Comparison of ENCODE assay signal across 11 cellular contexts in genomic region chr1:164794310-164794709, GRCh38.
DNase-seq lines count a peak whose midpoint lies in the region; ATAC-seq and TF ChIP-seq lines count a peak whose summit lies in the region.
"Had no signal": no experiment of that assay in that cellular context is flagged by ENCODE, and none has a peak within 500 bp of the region (broad histone marks: within the 10 kb centered on the region; RNA-seq: fewer than 3 reads in every experiment).

No MANE protein-coding gene starts in this region.

- H3K27ac Mint-ChIP-seq in activated T-helper 2 cell treated with anti-CD3 and anti-CD28 coated beads, Interferon-gamma antibody, Interleukin-2, Interleukin-4, amounts not matched to agents 10 μg/mL and 5 μg/mL and 100 μg/mL, durations not matched to agents 14 hours and 24 hours and 36 hours, result no peak overlapping the region

- H3K4me3 ChIP-seq in HFF-Myc (replicated peaks; ENCODE audit: low read depth, low read length), result no peak overlapping the region
- H3K4me3 ChIP-seq: GM12878 had no signal

- ATAC-seq in left cardiac atrium (peak; percentile 88 to 94), GM18868 (IDR thresholded peaks at IDR 0.05; ENCODE audit: unreplicated experiment) (no peak)
- ATAC-seq: GM12878 had no signal

- no peaks in the 10 kb centered on the region for H3K4me1 Mint-ChIP-seq in activated T-helper 2 cell treated with anti-CD3 and anti-CD28 coated beads, Interferon-gamma antibody, Interleukin-2, Interleukin-4, amounts not matched to agents 10 μg/mL and 5 μg/mL and 100 μg/mL, durations not matched to agents 14 hours and 24 hours and 36 hours (ENCODE audit: low read depth)

- intact Hi-C loops in left cardiac atrium (cut with DNase I), result no loop called here
- intact Hi-C loops in activated T-helper 2 cell treated with anti-CD3 and anti-CD28 coated beads, Interferon-gamma antibody, Interleukin-2, Interleukin-4, amounts not matched to agents 10 μg/mL and 5 μg/mL and 100 μg/mL, durations not matched to agents 14 hours and 24 hours and 36 hours (cut with micrococcal nuclease), result no loop called here

- H3K9me3 Mint-ChIP-seq in activated T-helper 2 cell treated with anti-CD3 and anti-CD28 coated beads, Interferon-gamma antibody, Interleukin-2, Interleukin-4, amounts not matched to agents 10 μg/mL and 5 μg/mL and 100 μg/mL, durations not matched to agents 14 hours and 24 hours and 36 hours, result no peaks in the 10 kb centered on the region

- H3K36me3 Mint-ChIP-seq in activated T-helper 2 cell treated with anti-CD3 and anti-CD28 coated beads, Interferon-gamma antibody, Interleukin-2, Interleukin-4, amounts not matched to agents 10 μg/mL and 5 μg/mL and 100 μg/mL, durations not matched to agents 14 hours and 24 hours and 36 hours (ENCODE audit: low read depth), result no peaks in the 10 kb centered on the region

- DNase-seq in HFF-Myc (ENCODE audit: extremely low read depth, low read depth), result peak; percentile 84
- DNase-seq in amniotic stem cell (lab: John Stamatoyannopoulos, UW), result peak; percentile 74
- DNase-seq in left cardiac atrium, result no peak
- peak; percentile 69 for DNase-seq in smooth muscle cell of the brain vasculature (ENCODE audit: low read depth, low spot score)
- no peak for DNase-seq in activated T-helper 2 cell treated with anti-CD3 and anti-CD28 coated beads, Interferon-gamma antibody, Interleukin-2, Interleukin-4, amounts not matched to agents 10 μg/mL and 5 μg/mL and 100 μg/mL, durations not matched to agents 14 hours and 24 hours and 36 hours (ENCODE audit: low spot score)
- no peak for DNase-seq in SW 1271 (lab: John Stamatoyannopoulos, UW)
- no peak for DNase-seq in SIG-M5 treated with dmso at 0.1 percent for 504 hours (lab: John Stamatoyannopoulos, UW; ENCODE audit: unreplicated experiment)
- DNase-seq: activated CD4-positive, alpha-beta T cell treated with anti-CD3 and anti-CD28 coated beads, Interleukin-2, amount 50 U/mL, for 48 hours; NCI-H2171 had no signal

- no peak for TF ChIP-seq CTCF in HFF-Myc (IDR thresholded peaks at IDR 0.05; ENCODE audit: low read depth, low read length, missing control alignments)

- H3K27me3 Mint-ChIP-seq in activated T-helper 2 cell treated with anti-CD3 and anti-CD28 coated beads, Interferon-gamma antibody, Interleukin-2, Interleukin-4, amounts not matched to agents 10 μg/mL and 5 μg/mL and 100 μg/mL, durations not matched to agents 14 hours and 24 hours and 36 hours (ENCODE audit: low read depth), result no peaks in the 10 kb centered on the region

- no peak overlapping the region for H3K4me3 Mint-ChIP-seq in activated T-helper 2 cell treated with anti-CD3 and anti-CD28 coated beads, Interferon-gamma antibody, Interleukin-2, Interleukin-4, amounts not matched to agents 10 μg/mL and 5 μg/mL and 100 μg/mL, durations not matched to agents 14 hours and 24 hours and 36 hours (ENCODE audit: low read depth)

Comparison
In these comparisons a context has a peak if more than half of its experiments do, and no peak if none do; other contexts are left out.
1. DNase-seq: peak in HFF-Myc (single experiment), amniotic stem cell (single experiment) and smooth muscle cell of the brain vasculature (single experiment); none in left cardiac atrium (single experiment), activated T-helper 2 cell treated with anti-CD3 and anti-CD28 coated beads, Interferon-gamma antibody, Interleukin-2, Interleukin-4, amounts not matched to agents 10 μg/mL and 5 μg/mL and 100 μg/mL, durations not matched to agents 14 hours and 24 hours and 36 hours (single experiment), SW 1271 (0 of 2) and SIG-M5 treated with dmso at 0.1 percent for 504 hours (single experiment).